Comparison of ENCODE assay signal across 11 cellular contexts in genomic region chr4:995311-996026, GRCh38. TPM values are rescaled to one million over a fixed set of nuclear protein-coding genes. Genes with fewer than 3 reads are reported as not detected.
DNase-seq lines count a peak whose midpoint lies in the region; ATAC-seq and TF ChIP-seq lines count a peak whose summit lies in the region.
"Had no signal": no experiment of that assay in that cellular context is flagged by ENCODE, and none has a peak within 500 bp of the region (broad histone marks: within the 10 kb centered on the region; RNA-seq: fewer than 3 reads in every experiment).

No MANE protein-coding gene starts in this region.

- H3K9me3 ChIP-seq in Panc1 (ENCODE audit: control insufficient read depth, insufficient read depth, low read depth, low read length), result no peaks in the 10 kb centered on the region

- H3K4me1 ChIP-seq in Panc1 (ENCODE audit: control insufficient read depth, insufficient read depth, low read length), result peaks cover 18% of the 10 kb centered on the region

- CTCF ChIA-PET in Panc1 (lab: Charles Lee), result no interaction called here

- TF ChIP-seq CTCF in 22Rv1 (IDR thresholded peaks at IDR 0.05) (no peak), Panc1 (IDR thresholded peaks at IDR 0.05) (no peak; the same call in 1 of the 2 replicates)

- intact Hi-C loops in Panc1 (cut with micrococcal nuclease; ENCODE audit: unreplicated experiment), result no loop called here

- no TSS peak for BruUV-seq in Panc1 (replicated peaks; lab: Mats Ljungman, UMichigan)

- in situ Hi-C loops in Panc1 (cut with HindIII; ENCODE audit: low pct_unique_long_range_greater_than_20kb, low sequenced_read_pairs), result no loop called here

- DNase-seq in Panc1 (ENCODE audit: low read depth, low spot score), result no peak
- DNase-seq in DMS53 treated with DMSO at 0.1 percent for 48 hours (lab: John Stamatoyannopoulos, UW; ENCODE audit: unreplicated experiment), result no peak
- no peak for DNase-seq in activated CD8-positive, alpha-beta memory T cell treated with anti-CD3 and anti-CD28 coated beads for 24 hours
- DNase-seq: activated CD4-positive, alpha-beta T cell treated with anti-CD3 and anti-CD28 coated beads, Interleukin-2, amount 50 U/mL, for 4 hours; activated effector memory CD4-positive, alpha-beta T cell treated with Interleukin-2 at 50 U/mL for 16 hours; DMS153; glutamatergic neuron; kidney glomerular epithelial cell; NCI-H1092; NCI-H2227 treated with DMSO at 0.1 percent for 48 hours had no signal

- POLR2A ChIA-PET in Panc1 (lab: Charles Lee), result no interaction called here

- no peak overlapping the region for H3K4me3 ChIP-seq in Panc1 (ENCODE audit: low read depth in 2 of 2, low read length in 2 of 2)

- no peaks in the 10 kb centered on the region for H3K36me3 ChIP-seq in Panc1 (ENCODE audit: control insufficient read depth, insufficient read depth, low read length)

- no peaks in the 10 kb centered on the region for H3K27me3 ChIP-seq in Panc1 (ENCODE audit: control insufficient read depth, insufficient read depth, low read length)

- ATAC-seq in Panc1, result 0 out of 2 replicates have a peak, but pooled peaks have one; percentile 20

- peak overlapping the region; percentile 99; the same call in 1 of the 2 replicates for H3K27ac ChIP-seq in 22Rv1
- no peak overlapping the region for H3K27ac ChIP-seq in Panc1 (ENCODE audit: low read length)

RNA-seq across cellular contexts. Expression of gene SLC26A1, which starts 2.3 kb away (rescaled TPM):
- 1.8 TPM for total RNA-seq in Panc1 (2021; ENCODE audit: unreplicated experiment)
- polyA plus RNA-seq in Panc1 (2012; ENCODE audit: insufficient read length), result 3.2 TPM

RNA-seq across cellular contexts. Expression of gene IDUA, which starts 8.6 kb away (rescaled TPM):
- total RNA-seq in Panc1 (2021; ENCODE audit: unreplicated experiment), result 30.6 TPM
- polyA plus RNA-seq in Panc1 (2012; ENCODE audit: insufficient read length), result 28.5 TPM

RNA-seq across cellular contexts. Expression of gene FGFRL1, which starts 16.0 kb away (rescaled TPM):
- 43.1 TPM for total RNA-seq in Panc1 (2021; ENCODE audit: unreplicated experiment)
- 57.6 TPM for polyA plus RNA-seq in Panc1 (2012; ENCODE audit: insufficient read length)

RNA-seq across cellular contexts. Expression of gene DGKQ, which starts 22.1 kb away (rescaled TPM):
- 12.2 TPM for total RNA-seq in Panc1 (2021; ENCODE audit: unreplicated experiment)
- polyA plus RNA-seq in Panc1 (2012; ENCODE audit: insufficient read length), result 14.1 TPM
